17 cellular contexts compared by ENCODE assay signal in the genomic region with DNA sequence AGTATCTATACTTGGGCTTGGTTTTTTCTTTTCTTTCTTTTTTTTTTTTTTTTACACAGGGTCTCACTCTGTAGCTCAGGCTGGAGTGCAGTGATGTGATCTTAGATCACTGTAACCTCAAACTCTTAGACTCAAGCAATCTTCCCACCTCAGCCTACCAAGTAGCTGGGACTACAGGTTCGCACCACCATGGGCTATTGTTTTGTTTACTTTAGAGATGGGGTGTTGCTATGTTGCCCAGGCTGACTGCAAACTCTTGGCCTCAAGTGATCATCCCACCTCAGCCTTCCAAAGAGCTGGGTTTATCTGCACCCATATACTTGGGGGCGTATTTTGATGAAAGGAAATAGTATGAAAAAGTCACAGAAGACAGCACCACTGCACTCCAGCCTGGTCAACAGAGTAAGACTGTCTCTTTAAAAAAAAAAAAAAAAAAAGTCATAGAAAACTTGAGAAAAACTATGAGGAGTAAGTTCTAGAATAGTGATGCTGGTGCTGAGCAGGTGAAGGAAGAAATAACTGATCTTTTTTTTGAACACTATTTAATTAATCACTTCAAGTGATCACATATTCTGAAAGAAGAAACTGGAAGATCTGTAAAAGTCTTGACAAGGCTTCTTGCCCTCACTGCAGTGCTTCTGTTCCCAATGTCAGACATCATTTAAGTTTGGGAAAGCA. TPM values are rescaled to one million over a fixed set of nuclear protein-coding genes. Genes with fewer than 3 reads are reported as not detected.
DNase-seq lines count a peak whose midpoint lies in the region; ATAC-seq and TF ChIP-seq lines count a peak whose summit lies in the region.
"Had no signal": no experiment of that assay in that cellular context is flagged by ENCODE, and none has a peak within 500 bp of the region (broad histone marks: within the 10 kb centered on the region; RNA-seq: fewer than 3 reads in every experiment).

No MANE protein-coding gene starts in this region.

- CTCF ChIA-PET in HCT116 (lab: Charles Lee) = interaction anchor here (1.7 kb wide), 1 partner anchor 18 kb away, joined by 6 read pairs; no protein-coding TSS in a partner anchor

- H3K27ac ChIP-seq in ACC112 (ENCODE audit: low read depth, low read length) (peak overlapping the region; percentile 93), HCT116 (ENCODE audit: low read depth, low read length) (peak overlapping the region; percentile 52; the same call in 1 of the 2 replicates)

- H3K9me2 ChIP-seq in HCT116 (ENCODE audit: insufficient read depth) = no peaks in the 10 kb centered on the region

- H3K4me1 ChIP-seq in ACC112 (ENCODE audit: control insufficient read depth, insufficient read depth, low read length, unreplicated experiment) (peaks cover 47% of the 10 kb centered on the region), HCT116 (ENCODE audit: control insufficient read depth in 1 of 2, insufficient read depth in 2 of 2, low read length in 2 of 2) (peaks cover 18 to 22% of the 10 kb centered on the region in 2 experiments)

- H3K4me3 ChIP-seq in ACC112 (ENCODE audit: low read depth, low read length) = peak overlapping the region; percentile 51
- no peak overlapping the region for H3K4me3 ChIP-seq in HCT116 (replicated peaks in 1 of 2; ENCODE audit: low read depth in 1 of 2, low read length in 2 of 2)

- H4K20me1 ChIP-seq in HCT116 (ENCODE audit: insufficient read depth) = no peaks in the 10 kb centered on the region

- H3K4me1 Mint-ChIP-seq in activated T-helper 2 cell treated with anti-CD3 and anti-CD28 coated beads, Interferon-gamma antibody, Interleukin-2, Interleukin-4, amounts not matched to agents 10 μg/mL and 5 μg/mL and 100 μg/mL, durations not matched to agents 14 hours and 24 hours and 36 hours (ENCODE audit: low read depth) = peaks cover 44% of the 10 kb centered on the region

- POLR2A ChIA-PET in HCT116 (lab: Charles Lee) = no interaction called here

- DNase-seq in HCT116 (ENCODE audit: low read depth, low spot score) (no peak), iris pigment epithelial cell (ENCODE audit: low read depth) (peak; percentile 24), AML-193 (lab: John Stamatoyannopoulos, UW) (no peak), NOMO-1 treated with dmso at 0.1 percent for 144 hours (lab: John Stamatoyannopoulos, UW; ENCODE audit: unreplicated experiment) (no peak)
- no peak for DNase-seq in activated T-helper 2 cell treated with anti-CD3 and anti-CD28 coated beads, Interferon-gamma antibody, Interleukin-2, Interleukin-4, amounts not matched to agents 10 μg/mL and 5 μg/mL and 100 μg/mL, durations not matched to agents 14 hours and 24 hours and 36 hours (ENCODE audit: low spot score)
- DNase-seq: activated CD4-positive, alpha-beta T cell treated with anti-CD3 and anti-CD28 coated beads for 1 hour; CD4-positive, alpha-beta memory T cell; H7; head of caudate nucleus; NCI-H1417; NCI-H526; stimulated activated CD4-positive, alpha-beta T cell treated with anti-CD3 and anti-CD28 coated beads, Interleukin-2, amount 100 ng/mL, for 48 hours had no signal

- H3K27ac Mint-ChIP-seq in activated T-helper 2 cell treated with anti-CD3 and anti-CD28 coated beads, Interferon-gamma antibody, Interleukin-2, Interleukin-4, amounts not matched to agents 10 μg/mL and 5 μg/mL and 100 μg/mL, durations not matched to agents 14 hours and 24 hours and 36 hours = peak overlapping the region; percentile 64
- H3K27ac Mint-ChIP-seq: memory B cell had no signal

- ATAC-seq in HCT116 (peak; percentile 34; the same call in 1 of the 2 replicates), HG03460 (IDR thresholded peaks at IDR 0.05; ENCODE audit: unreplicated experiment) (no peak), HG02970 (IDR thresholded peaks at IDR 0.05; ENCODE audit: low FRiP score, unreplicated experiment) (no peak)

- peaks cover 16% of the 10 kb centered on the region for H3K36me3 Mint-ChIP-seq in activated T-helper 2 cell treated with anti-CD3 and anti-CD28 coated beads, Interferon-gamma antibody, Interleukin-2, Interleukin-4, amounts not matched to agents 10 μg/mL and 5 μg/mL and 100 μg/mL, durations not matched to agents 14 hours and 24 hours and 36 hours (ENCODE audit: low read depth)

- TF ChIP-seq POLR2A in HCT116 (IDR thresholded peaks at IDR 0.05; ENCODE audit: borderline replicate concordance, extremely low read depth, insufficient read depth, insufficient read length) = no peak

- no TSS peak for BruUV-seq in HCT116 (replicated peaks; lab: Mats Ljungman, UMichigan)

- H3K36me3 ChIP-seq in ACC112 (ENCODE audit: insufficient read depth, low read length) = no peaks in the 10 kb centered on the region
- H3K36me3 ChIP-seq in HCT116 (ENCODE audit: control insufficient read depth in 1 of 2, insufficient read depth in 2 of 2, low read length in 2 of 2) = no peaks in the 10 kb centered on the region

- H3K79me2 ChIP-seq in ACC112 (ENCODE audit: control insufficient read depth, insufficient read depth, low read length, unreplicated experiment) (peaks cover 3% of the 10 kb centered on the region), HCT116 (ENCODE audit: insufficient read depth, low read length) (no peaks in the 10 kb centered on the region)

- no peak overlapping the region for H3K4me3 Mint-ChIP-seq in activated T-helper 2 cell treated with anti-CD3 and anti-CD28 coated beads, Interferon-gamma antibody, Interleukin-2, Interleukin-4, amounts not matched to agents 10 μg/mL and 5 μg/mL and 100 μg/mL, durations not matched to agents 14 hours and 24 hours and 36 hours (ENCODE audit: low read depth)
- H3K4me3 Mint-ChIP-seq: CD4-positive, alpha-beta memory T cell; memory B cell had no signal

- H3K27me3 ChIP-seq in ACC112 (ENCODE audit: insufficient read depth, low read length) = no peaks in the 10 kb centered on the region
- no peaks in the 10 kb centered on the region for H3K27me3 ChIP-seq in HCT116 (ENCODE audit: insufficient read depth, low read length)

- TF ChIP-seq RAD21 in HCT116 (IDR thresholded peaks at IDR 0.05; ENCODE audit: low read depth) = no peak

- no peak overlapping the region for H3K9ac ChIP-seq in HCT116 (ENCODE audit: low read length)

- H3K4me2 ChIP-seq in HCT116 (ENCODE audit: low read length) = peak overlapping the region; percentile 58

- H3K9me3 Mint-ChIP-seq in activated T-helper 2 cell treated with anti-CD3 and anti-CD28 coated beads, Interferon-gamma antibody, Interleukin-2, Interleukin-4, amounts not matched to agents 10 μg/mL and 5 μg/mL and 100 μg/mL, durations not matched to agents 14 hours and 24 hours and 36 hours = no peaks in the 10 kb centered on the region
- H3K9me3 Mint-ChIP-seq: CD4-positive, alpha-beta memory T cell; memory B cell had no signal

- TF ChIP-seq CTCF in HCT116 (IDR thresholded peaks at IDR 0.05 in 2 of 3, conservative IDR thresholded peaks at IDR 0.05 in 1 of 3; ENCODE audit: borderline replicate concordance in 1 of 3, insufficient read depth in 1 of 3, low read depth in 2 of 3, low read length in 2 of 3) = no peak

- RAD21 ChIA-PET in HCT116 (lab: Charles Lee; ENCODE audit: low non-redundant PET in 1 of 2, low total read pairs in 2 of 2, uncharacterized antibody in 2 of 2, unreplicated experiment in 2 of 2) = no interaction called here

- intact Hi-C loops in HCT116 (cut with micrococcal nuclease) = no loop called here
- intact Hi-C loops in activated T-helper 2 cell treated with anti-CD3 and anti-CD28 coated beads, Interferon-gamma antibody, Interleukin-2, Interleukin-4, amounts not matched to agents 10 μg/mL and 5 μg/mL and 100 μg/mL, durations not matched to agents 14 hours and 24 hours and 36 hours (cut with micrococcal nuclease) = no loop called here

- H3K27me3 Mint-ChIP-seq in activated T-helper 2 cell treated with anti-CD3 and anti-CD28 coated beads, Interferon-gamma antibody, Interleukin-2, Interleukin-4, amounts not matched to agents 10 μg/mL and 5 μg/mL and 100 μg/mL, durations not matched to agents 14 hours and 24 hours and 36 hours (ENCODE audit: low read depth) = no peaks in the 10 kb centered on the region
- H3K27me3 Mint-ChIP-seq: CD4-positive, alpha-beta memory T cell; memory B cell had no signal

- no peaks in the 10 kb centered on the region for H3K9me3 ChIP-seq in HCT116 (ENCODE audit: control insufficient read depth in 1 of 2, insufficient read depth in 1 of 2, low read depth in 1 of 2, low read length in 2 of 2)

- H2AFZ ChIP-seq in ACC112 (ENCODE audit: low read length, unreplicated experiment) (no peak overlapping the region), HCT116 (ENCODE audit: low read depth, low read length, poor library complexity, severe bottlenecking) (no peak overlapping the region)

TF ChIP-seq in HCT116, 20 proteins besides CTCF, POLR2A, EP300 and RAD21:
- TF ChIP-seq YY1 (IDR thresholded peaks at IDR 0.05; ENCODE audit: extremely low read depth, insufficient replicate concordance, low read depth, low read length) (no peak), SRF (IDR thresholded peaks at IDR 0.05; ENCODE audit: low read depth) (peak; percentile 43; the same call in 1 of the 2 replicates)

RNA-seq across cellular contexts. Expression of a gene that starts 53.8 kb away (rescaled TPM):
- not detected for total RNA-seq in HCT116 (2021; ENCODE audit: unreplicated experiment)
- 0.18 and 0.22 TPM in 2 replicates for polyA plus RNA-seq in HCT116 (2012)
- total RNA-seq in activated T-helper 2 cell treated with anti-CD3 and anti-CD28 coated beads, Interferon-gamma antibody, Interleukin-2, Interleukin-4, amounts not matched to agents 10 μg/mL and 5 μg/mL and 100 μg/mL, durations not matched to agents 14 hours and 24 hours and 36 hours = not detected in 2 replicates
- total RNA-seq: CD4-positive, alpha-beta memory T cell; H7; posterior vena cava had no signal
- polyA plus RNA-seq: CD4-positive, alpha-beta memory T cell had no signal

RNA-seq across cellular contexts. Expression of a gene that starts 60.0 kb away (rescaled TPM):
- 40.1 TPM for total RNA-seq in HCT116 (2021; ENCODE audit: unreplicated experiment)
- 36.9 and 47.0 TPM in 2 replicates for polyA plus RNA-seq in HCT116 (2012)
- total RNA-seq in activated T-helper 2 cell treated with anti-CD3 and anti-CD28 coated beads, Interferon-gamma antibody, Interleukin-2, Interleukin-4, amounts not matched to agents 10 μg/mL and 5 μg/mL and 100 μg/mL, durations not matched to agents 14 hours and 24 hours and 36 hours = 43.9 and 47.0 TPM in 2 replicates
